Comparison of ENCODE assay signal across 19 cellular contexts in the genomic region with DNA sequence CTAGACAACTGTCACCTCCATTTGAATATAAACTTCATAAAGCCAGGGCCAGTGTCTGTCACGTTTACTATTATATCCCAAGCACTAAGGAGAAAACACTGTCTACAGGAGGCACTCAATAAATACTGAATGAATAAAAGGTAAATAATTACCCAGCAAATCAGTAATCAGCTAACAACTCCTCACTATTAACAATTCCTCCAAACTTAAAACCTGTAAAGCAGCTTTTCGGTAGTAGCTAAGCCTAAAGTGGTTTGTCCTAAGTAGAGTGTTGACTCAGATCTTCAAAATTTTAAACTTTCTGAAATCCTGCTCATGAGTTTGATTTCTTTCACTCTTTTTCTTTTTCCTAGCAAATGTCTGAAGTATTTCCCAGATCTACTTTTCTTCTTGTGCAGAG. TPM values are rescaled to one million over a fixed set of nuclear protein-coding genes. Genes with fewer than 3 reads are reported as not detected.
"Had no signal": no experiment of that assay in that cellular context is flagged by ENCODE, and none has a peak within 500 bp of the region (broad histone marks: within the 10 kb centered on the region; RNA-seq: fewer than 3 reads in every experiment).

No MANE protein-coding gene starts in this region.

- DNase-seq: dorsolateral prefrontal cortex; effector CD8-positive, alpha-beta T cell; foreskin melanocyte; head of caudate nucleus; hippocampal formation; left colon; mucosa of descending colon; naive thymus-derived CD8-positive, alpha-beta T cell; spleen; stimulated activated CD4-positive, alpha-beta T cell treated with anti-CD3 and anti-CD28 coated beads, Interleukin-15, amount 100 ng/mL, for 24 hours; stimulated activated CD4-positive, alpha-beta T cell treated with anti-CD3 and anti-CD28 coated beads, Interleukin-1b, Interleukin-23, amount 100 ng/mL, for 48 hours; stimulated activated CD4-positive, alpha-beta T cell treated with anti-CD3 and anti-CD28 coated beads, Interleukin-4, amount 100 ng/mL, for 24 hours; tibial artery; upper lobe of left lung had no signal

- H3K27me3 ChIP-seq: dorsolateral prefrontal cortex, neutrophil, spleen, tibial artery, upper lobe of left lung, vagina had no signal

- H3K27ac ChIP-seq: dorsolateral prefrontal cortex, neutrophil, spleen, tibial artery, upper lobe of left lung, vagina had no signal

- H3K36me3 ChIP-seq: neutrophil had no signal

- H3K4me1 ChIP-seq: spleen, tibial artery, vagina had no signal

- H3K9me3 ChIP-seq: mucosa of descending colon, neutrophil, spleen, tibial artery, upper lobe of left lung, vagina had no signal

- H3K4me3 ChIP-seq: dorsolateral prefrontal cortex, mucosa of descending colon, spleen, tibial artery, upper lobe of left lung, vagina had no signal

- ATAC-seq: left colon; mucosa of descending colon; naive thymus-derived CD8-positive, alpha-beta T cell; sciatic nerve; stimulated activated memory B cell treated with anti-CD40 and anti-IgM and Interleukin-4, amounts not matched to agents 10 μg/mL and 1 μg/mL and 100 μg/mL, for 72 hours had no signal

RNA-seq across cellular contexts. Expression of a gene that starts 39.9 kb away (rescaled TPM):
- total RNA-seq: naive thymus-derived CD8-positive, alpha-beta T cell; skeletal muscle tissue; vagina had no signal
- polyA plus RNA-seq: naive thymus-derived CD8-positive, alpha-beta T cell had no signal
